1 cellular context compared by ENCODE assay signal in the genomic region with DNA sequence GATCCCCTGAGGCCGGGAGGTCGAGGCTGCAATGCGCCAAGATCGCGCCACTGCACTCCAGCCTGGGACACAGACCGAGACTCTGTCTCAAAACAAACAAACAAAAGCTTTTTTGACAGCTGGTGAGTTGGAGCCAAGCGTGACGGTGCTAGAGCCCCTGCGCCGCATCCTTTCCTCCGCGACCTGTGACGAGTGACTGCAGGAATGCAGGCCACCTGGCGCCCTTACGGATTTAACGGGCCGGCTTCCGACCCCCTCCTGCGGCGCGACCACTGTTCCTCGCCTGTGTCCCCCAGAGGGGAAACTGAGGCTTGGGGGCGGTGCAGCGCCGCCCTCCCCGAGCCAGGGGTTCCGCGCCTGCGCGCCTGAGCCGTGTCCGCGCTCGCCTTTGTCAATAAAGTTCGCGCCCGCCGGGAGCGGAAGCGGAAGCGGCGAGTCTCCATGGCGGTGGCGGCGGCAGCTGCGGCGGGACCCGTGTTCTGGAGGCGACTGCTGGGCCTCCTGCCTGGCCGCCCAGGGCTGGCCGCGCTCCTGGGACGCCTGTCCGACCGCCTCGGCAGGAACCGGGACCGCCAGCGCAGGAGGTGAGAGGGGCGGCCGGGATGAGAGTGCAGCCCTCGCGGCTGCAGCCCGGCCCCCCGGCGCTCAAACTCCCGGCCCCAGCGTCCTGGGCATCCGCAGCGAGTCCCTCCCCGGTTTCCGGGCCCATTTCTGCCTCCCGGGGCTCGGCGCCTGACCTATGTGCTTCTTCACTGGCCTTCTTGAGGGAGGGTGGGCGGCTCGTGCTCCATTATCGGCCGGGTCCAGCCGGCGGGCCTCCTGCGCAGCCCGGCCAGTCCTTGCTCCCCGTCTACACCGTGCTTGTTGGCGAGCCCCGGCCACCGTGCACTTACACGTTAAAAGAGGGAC.
TF ChIP-seq lines count a peak whose summit lies in the region.

A gene with protein sequence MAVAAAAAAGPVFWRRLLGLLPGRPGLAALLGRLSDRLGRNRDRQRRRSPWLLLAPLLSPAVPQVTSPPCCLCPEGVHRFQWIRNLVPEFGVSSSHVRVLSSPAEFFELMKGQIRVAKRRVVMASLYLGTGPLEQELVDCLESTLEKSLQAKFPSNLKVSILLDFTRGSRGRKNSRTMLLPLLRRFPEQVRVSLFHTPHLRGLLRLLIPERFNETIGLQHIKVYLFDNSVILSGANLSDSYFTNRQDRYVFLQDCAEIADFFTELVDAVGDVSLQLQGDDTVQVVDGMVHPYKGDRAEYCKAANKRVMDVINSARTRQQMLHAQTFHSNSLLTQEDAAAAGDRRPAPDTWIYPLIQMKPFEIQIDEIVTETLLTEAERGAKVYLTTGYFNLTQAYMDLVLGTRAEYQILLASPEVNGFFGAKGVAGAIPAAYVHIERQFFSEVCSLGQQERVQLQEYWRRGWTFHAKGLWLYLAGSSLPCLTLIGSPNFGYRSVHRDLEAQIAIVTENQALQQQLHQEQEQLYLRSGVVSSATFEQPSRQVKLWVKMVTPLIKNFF (plus strand): TSS at position 425 of the 909 bp plus-strand sequence. CDS start 17 bp downstream, at position 442.

TF ChIP-seq in HepG2, 621 proteins besides CTCF, POLR2A, EP300 and RAD21 (continued from another document and continues in another):
- TF ChIP-seq, protein P1, sequence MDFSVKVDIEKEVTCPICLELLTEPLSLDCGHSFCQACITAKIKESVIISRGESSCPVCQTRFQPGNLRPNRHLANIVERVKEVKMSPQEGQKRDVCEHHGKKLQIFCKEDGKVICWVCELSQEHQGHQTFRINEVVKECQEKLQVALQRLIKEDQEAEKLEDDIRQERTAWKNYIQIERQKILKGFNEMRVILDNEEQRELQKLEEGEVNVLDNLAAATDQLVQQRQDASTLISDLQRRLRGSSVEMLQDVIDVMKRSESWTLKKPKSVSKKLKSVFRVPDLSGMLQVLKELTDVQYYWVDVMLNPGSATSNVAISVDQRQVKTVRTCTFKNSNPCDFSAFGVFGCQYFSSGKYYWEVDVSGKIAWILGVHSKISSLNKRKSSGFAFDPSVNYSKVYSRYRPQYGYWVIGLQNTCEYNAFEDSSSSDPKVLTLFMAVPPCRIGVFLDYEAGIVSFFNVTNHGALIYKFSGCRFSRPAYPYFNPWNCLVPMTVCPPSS (IDR thresholded peaks at IDR 0.05) = no peak
- TF ChIP-seq AGO1 (IDR thresholded peaks at IDR 0.05; ENCODE audit: low read depth, low read length, poor library complexity, severe bottlenecking) (peak; percentile 70), ZNF484 (CRISPR knock-in tag; IDR thresholded peaks at IDR 0.05; ENCODE audit: borderline replicate concordance, low read depth) (peak; percentile 91; the same call in 1 of the 2 replicates), ZNF841 (CRISPR knock-in tag; IDR thresholded peaks at IDR 0.05; ENCODE audit: borderline replicate concordance) (peak; percentile 64; the same call in 1 of the 2 replicates), NR2F1 (CRISPR knock-in tag; IDR thresholded peaks at IDR 0.05) (no peak), ZNF143 (CRISPR knock-in tag; IDR thresholded peaks at IDR 0.05) (peak; percentile 72), HNRNPLL (IDR thresholded peaks at IDR 0.05; ENCODE audit: low read depth, low read length, poor library complexity, severe bottlenecking) (peak; percentile 68), JARID2 (CRISPR knock-in tag; IDR thresholded peaks at IDR 0.05; ENCODE audit: insufficient replicate concordance) (no peak), BCL6 (CRISPR knock-in tag; IDR thresholded peaks at IDR 0.05) (peak; percentile 67; the same call in 1 of the 2 replicates), TOE1 (CRISPR knock-in tag; IDR thresholded peaks at IDR 0.05) (no peak), TGIF2 (CRISPR knock-in tag; IDR thresholded peaks at IDR 0.05) (peak; percentile 96), SMAD9 (CRISPR knock-in tag; IDR thresholded peaks at IDR 0.05) (peak; percentile 94; the same call in 1 of the 2 replicates), NR2F2 (IDR thresholded peaks at IDR 0.05; ENCODE audit: borderline replicate concordance, low read depth) (0 out of 2 replicates have a peak, but pooled peaks have one; percentile 27), ZFP36 (IDR thresholded peaks at IDR 0.05; ENCODE audit: borderline replicate concordance, low read depth, low read length, partially characterized antibody) (no peak), SOX5 (CRISPR knock-in tag; IDR thresholded peaks at IDR 0.05; ENCODE audit: borderline replicate concordance) (peak; percentile 62; the same call in 1 of the 2 replicates), RBAK (CRISPR knock-in tag; IDR thresholded peaks at IDR 0.05) (no peak), ZSCAN20 (CRISPR knock-in tag; IDR thresholded peaks at IDR 0.05; ENCODE audit: borderline replicate concordance) (0 out of 2 replicates have a peak, but pooled peaks have one; percentile 52), TRIM24 (CRISPR knock-in tag; IDR thresholded peaks at IDR 0.05) (no peak), ZNF383 (CRISPR knock-in tag; IDR thresholded peaks at IDR 0.05; ENCODE audit: borderline replicate concordance) (no peak), ZNF781 (CRISPR knock-in tag; IDR thresholded peaks at IDR 0.05; ENCODE audit: borderline replicate concordance, not compliant biosample characterization) (no peak), MTF1 (CRISPR knock-in tag; IDR thresholded peaks at IDR 0.05) (no peak), ZSCAN25 (CRISPR knock-in tag; IDR thresholded peaks at IDR 0.05) (peak; percentile 88), ZNF441 (CRISPR knock-in tag; IDR thresholded peaks at IDR 0.05; ENCODE audit: borderline replicate concordance) (peak; percentile 6; the same call in 1 of the 2 replicates), ZNF317 (CRISPR knock-in tag; IDR thresholded peaks at IDR 0.05) (0 out of 2 replicates have a peak, but pooled peaks have one; percentile 17), BRCA1 (CRISPR knock-in tag; IDR thresholded peaks at IDR 0.05) (no peak; the same call in 1 of the 2 replicates), MYNN (CRISPR knock-in tag; IDR thresholded peaks at IDR 0.05; ENCODE audit: low read depth) (no peak; the same call in 1 of the 2 replicates), THAP11 (CRISPR knock-in tag; IDR thresholded peaks at IDR 0.05) (peak; percentile 95), ZNF713 (CRISPR knock-in tag; IDR thresholded peaks at IDR 0.05) (peak; percentile 92; the same call in 1 of the 2 replicates), SYNCRIP (IDR thresholded peaks at IDR 0.05; ENCODE audit: insufficient read depth, low read depth, low read length) (no peak)
- TF ChIP-seq, protein P2, sequence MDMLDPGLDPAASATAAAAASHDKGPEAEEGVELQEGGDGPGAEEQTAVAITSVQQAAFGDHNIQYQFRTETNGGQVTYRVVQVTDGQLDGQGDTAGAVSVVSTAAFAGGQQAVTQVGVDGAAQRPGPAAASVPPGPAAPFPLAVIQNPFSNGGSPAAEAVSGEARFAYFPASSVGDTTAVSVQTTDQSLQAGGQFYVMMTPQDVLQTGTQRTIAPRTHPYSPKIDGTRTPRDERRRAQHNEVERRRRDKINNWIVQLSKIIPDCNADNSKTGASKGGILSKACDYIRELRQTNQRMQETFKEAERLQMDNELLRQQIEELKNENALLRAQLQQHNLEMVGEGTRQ (IDR thresholded peaks at IDR 0.05; ENCODE audit: low read depth, low read length) = no peak
- TF ChIP-seq, protein P2 (CRISPR knock-in tag; IDR thresholded peaks at IDR 0.05; ENCODE audit: borderline replicate concordance) = no peak; the same call in 1 of the 2 replicates
- TF ChIP-seq, protein P3, sequence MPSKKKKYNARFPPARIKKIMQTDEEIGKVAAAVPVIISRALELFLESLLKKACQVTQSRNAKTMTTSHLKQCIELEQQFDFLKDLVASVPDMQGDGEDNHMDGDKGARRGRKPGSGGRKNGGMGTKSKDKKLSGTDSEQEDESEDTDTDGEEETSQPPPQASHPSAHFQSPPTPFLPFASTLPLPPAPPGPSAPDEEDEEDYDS (CRISPR knock-in tag; IDR thresholded peaks at IDR 0.05) = no peak
- TF ChIP-seq, protein P4, sequence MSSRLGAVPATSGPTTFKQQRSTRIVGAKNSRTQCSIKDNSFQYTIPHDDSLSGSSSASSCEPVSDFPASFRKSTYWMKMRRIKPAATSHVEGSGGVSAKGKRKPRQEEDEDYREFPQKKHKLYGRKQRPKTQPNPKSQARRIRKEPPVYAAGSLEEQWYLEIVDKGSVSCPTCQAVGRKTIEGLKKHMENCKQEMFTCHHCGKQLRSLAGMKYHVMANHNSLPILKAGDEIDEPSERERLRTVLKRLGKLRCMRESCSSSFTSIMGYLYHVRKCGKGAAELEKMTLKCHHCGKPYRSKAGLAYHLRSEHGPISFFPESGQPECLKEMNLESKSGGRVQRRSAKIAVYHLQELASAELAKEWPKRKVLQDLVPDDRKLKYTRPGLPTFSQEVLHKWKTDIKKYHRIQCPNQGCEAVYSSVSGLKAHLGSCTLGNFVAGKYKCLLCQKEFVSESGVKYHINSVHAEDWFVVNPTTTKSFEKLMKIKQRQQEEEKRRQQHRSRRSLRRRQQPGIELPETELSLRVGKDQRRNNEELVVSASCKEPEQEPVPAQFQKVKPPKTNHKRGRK (CRISPR knock-in tag; IDR thresholded peaks at IDR 0.05) = peak; percentile 69; the same call in 1 of the 2 replicates
- TF ChIP-seq, protein P5, sequence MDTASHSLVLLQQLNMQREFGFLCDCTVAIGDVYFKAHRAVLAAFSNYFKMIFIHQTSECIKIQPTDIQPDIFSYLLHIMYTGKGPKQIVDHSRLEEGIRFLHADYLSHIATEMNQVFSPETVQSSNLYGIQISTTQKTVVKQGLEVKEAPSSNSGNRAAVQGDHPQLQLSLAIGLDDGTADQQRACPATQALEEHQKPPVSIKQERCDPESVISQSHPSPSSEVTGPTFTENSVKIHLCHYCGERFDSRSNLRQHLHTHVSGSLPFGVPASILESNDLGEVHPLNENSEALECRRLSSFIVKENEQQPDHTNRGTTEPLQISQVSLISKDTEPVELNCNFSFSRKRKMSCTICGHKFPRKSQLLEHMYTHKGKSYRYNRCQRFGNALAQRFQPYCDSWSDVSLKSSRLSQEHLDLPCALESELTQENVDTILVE (CRISPR knock-in tag; IDR thresholded peaks at IDR 0.05) = peak; percentile 88
- TF ChIP-seq, protein P6, sequence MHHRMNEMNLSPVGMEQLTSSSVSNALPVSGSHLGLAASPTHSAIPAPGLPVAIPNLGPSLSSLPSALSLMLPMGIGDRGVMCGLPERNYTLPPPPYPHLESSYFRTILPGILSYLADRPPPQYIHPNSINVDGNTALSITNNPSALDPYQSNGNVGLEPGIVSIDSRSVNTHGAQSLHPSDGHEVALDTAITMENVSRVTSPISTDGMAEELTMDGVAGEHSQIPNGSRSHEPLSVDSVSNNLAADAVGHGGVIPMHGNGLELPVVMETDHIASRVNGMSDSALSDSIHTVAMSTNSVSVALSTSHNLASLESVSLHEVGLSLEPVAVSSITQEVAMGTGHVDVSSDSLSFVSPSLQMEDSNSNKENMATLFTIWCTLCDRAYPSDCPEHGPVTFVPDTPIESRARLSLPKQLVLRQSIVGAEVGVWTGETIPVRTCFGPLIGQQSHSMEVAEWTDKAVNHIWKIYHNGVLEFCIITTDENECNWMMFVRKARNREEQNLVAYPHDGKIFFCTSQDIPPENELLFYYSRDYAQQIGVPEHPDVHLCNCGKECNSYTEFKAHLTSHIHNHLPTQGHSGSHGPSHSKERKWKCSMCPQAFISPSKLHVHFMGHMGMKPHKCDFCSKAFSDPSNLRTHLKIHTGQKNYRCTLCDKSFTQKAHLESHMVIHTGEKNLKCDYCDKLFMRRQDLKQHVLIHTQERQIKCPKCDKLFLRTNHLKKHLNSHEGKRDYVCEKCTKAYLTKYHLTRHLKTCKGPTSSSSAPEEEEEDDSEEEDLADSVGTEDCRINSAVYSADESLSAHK (CRISPR knock-in tag; IDR thresholded peaks at IDR 0.05; ENCODE audit: borderline replicate concordance) = no peak
- TF ChIP-seq, protein P7, sequence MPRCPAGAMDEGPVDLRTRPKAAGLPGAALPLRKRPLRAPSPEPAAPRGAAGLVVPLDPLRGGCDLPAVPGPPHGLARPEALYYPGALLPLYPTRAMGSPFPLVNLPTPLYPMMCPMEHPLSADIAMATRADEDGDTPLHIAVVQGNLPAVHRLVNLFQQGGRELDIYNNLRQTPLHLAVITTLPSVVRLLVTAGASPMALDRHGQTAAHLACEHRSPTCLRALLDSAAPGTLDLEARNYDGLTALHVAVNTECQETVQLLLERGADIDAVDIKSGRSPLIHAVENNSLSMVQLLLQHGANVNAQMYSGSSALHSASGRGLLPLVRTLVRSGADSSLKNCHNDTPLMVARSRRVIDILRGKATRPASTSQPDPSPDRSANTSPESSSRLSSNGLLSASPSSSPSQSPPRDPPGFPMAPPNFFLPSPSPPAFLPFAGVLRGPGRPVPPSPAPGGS (CRISPR knock-in tag; IDR thresholded peaks at IDR 0.05) = peak; percentile 67; the same call in 1 of the 2 replicates
- TF ChIP-seq, protein P8, sequence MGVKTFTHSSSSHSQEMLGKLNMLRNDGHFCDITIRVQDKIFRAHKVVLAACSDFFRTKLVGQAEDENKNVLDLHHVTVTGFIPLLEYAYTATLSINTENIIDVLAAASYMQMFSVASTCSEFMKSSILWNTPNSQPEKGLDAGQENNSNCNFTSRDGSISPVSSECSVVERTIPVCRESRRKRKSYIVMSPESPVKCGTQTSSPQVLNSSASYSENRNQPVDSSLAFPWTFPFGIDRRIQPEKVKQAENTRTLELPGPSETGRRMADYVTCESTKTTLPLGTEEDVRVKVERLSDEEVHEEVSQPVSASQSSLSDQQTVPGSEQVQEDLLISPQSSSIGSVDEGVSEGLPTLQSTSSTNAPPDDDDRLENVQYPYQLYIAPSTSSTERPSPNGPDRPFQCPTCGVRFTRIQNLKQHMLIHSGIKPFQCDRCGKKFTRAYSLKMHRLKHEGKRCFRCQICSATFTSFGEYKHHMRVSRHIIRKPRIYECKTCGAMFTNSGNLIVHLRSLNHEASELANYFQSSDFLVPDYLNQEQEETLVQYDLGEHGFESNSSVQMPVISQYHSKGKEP (CRISPR knock-in tag; IDR thresholded peaks at IDR 0.05) = no peak
- TF ChIP-seq, protein P9, sequence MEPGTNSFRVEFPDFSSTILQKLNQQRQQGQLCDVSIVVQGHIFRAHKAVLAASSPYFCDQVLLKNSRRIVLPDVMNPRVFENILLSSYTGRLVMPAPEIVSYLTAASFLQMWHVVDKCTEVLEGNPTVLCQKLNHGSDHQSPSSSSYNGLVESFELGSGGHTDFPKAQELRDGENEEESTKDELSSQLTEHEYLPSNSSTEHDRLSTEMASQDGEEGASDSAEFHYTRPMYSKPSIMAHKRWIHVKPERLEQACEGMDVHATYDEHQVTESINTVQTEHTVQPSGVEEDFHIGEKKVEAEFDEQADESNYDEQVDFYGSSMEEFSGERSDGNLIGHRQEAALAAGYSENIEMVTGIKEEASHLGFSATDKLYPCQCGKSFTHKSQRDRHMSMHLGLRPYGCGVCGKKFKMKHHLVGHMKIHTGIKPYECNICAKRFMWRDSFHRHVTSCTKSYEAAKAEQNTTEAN (CRISPR knock-in tag; conservative IDR thresholded peaks at IDR 0.05) = no peak
